ENCODE assay signal across 8 cellular contexts in genomic region chr5:173963867-173964429, GRCh38. TPM values are rescaled to one million over a fixed set of nuclear protein-coding genes. Genes with fewer than 3 reads are reported as not detected.
DNase-seq lines count a peak whose midpoint lies in the region; ATAC-seq and TF ChIP-seq lines count a peak whose summit lies in the region.

No MANE protein-coding gene starts in this region.

- H3K27me3 ChIP-seq in AG04450 (ENCODE audit: control insufficient read depth, insufficient read depth, low read length), result no peaks in the 10 kb centered on the region
- H3K27me3 ChIP-seq in adipocyte (replicated peaks; ENCODE audit: control insufficient read depth, insufficient read depth, low read length), result no peaks in the 10 kb centered on the region

- DNase-seq in AG04450 (ENCODE audit: low read depth, low spot score) (no peak), adipocyte (ENCODE audit: low read depth) (no peak), inferior parietal cortex (ENCODE audit: extremely low spot score) (peak; percentile 58), NOMO-1 treated with DMSO at 0.1 percent for 48 hours (lab: John Stamatoyannopoulos, UW; ENCODE audit: unreplicated experiment) (no peak)
- DNase-seq in Jurkat, Clone E6-1 (ENCODE audit: low read depth, low spot score), result peak; percentile 77
- no peak for DNase-seq in stimulated activated CD4-positive, alpha-beta T cell treated with anti-CD3 and anti-CD28 coated beads, Interleukin-15, amount 100 ng/mL, for 24 hours

- H3K4me3 ChIP-seq in AG04450 (ENCODE audit: low read depth, low read length), result no peak overlapping the region
- H3K4me3 ChIP-seq in Jurkat, Clone E6-1 (ENCODE audit: low read length), result no peak overlapping the region
- H3K4me3 ChIP-seq in adipocyte (ENCODE audit: low read length), result no peak overlapping the region

- POLR2A ChIA-PET in AG04450 (lab: Yijun Ruan, JAX), result interaction anchor here (1.0 to 1.4 kb wide), 3 partner anchors 9 to 348 kb away, joined by 3 to 5 read pairs (median 4); no protein-coding TSS in a partner anchor

- H3K4me1 ChIP-seq in adipocyte (ENCODE audit: control insufficient read depth, insufficient read depth, low read length), result peaks cover 9% of the 10 kb centered on the region

- peaks cover 10% of the 10 kb centered on the region for H3K36me3 ChIP-seq in adipocyte (ENCODE audit: control insufficient read depth, insufficient read depth, low read length, severe bottlenecking)

- peak overlapping the region; percentile 32 for H3K9ac ChIP-seq in adipocyte (ENCODE audit: low read length)

- H3K27ac ChIP-seq in AG04450 (ENCODE audit: low read depth, low read length), result peak overlapping the region; percentile 69

- TF ChIP-seq CTCF in AG04450 (IDR thresholded peaks at IDR 0.05; ENCODE audit: low read depth, low read length), result no peak

- CTCF ChIA-PET in AG04450 (lab: Charles Lee), result interaction anchor here (1.3 to 3.2 kb wide), 5 partner anchors 9 to 670 kb away, joined by 4 to 29 read pairs (median 8); partner anchors contain the start of gene BOD1

- ATAC-seq in GM21390 (IDR thresholded peaks at IDR 0.05; ENCODE audit: unreplicated experiment) (no peak), GM21526 (IDR thresholded peaks at IDR 0.05; ENCODE audit: low FRiP score, unreplicated experiment) (no peak)

- H3K9me3 ChIP-seq in AG04450 (ENCODE audit: control insufficient read depth, insufficient read depth, low read length), result no peaks in the 10 kb centered on the region
- H3K9me3 ChIP-seq in adipocyte (ENCODE audit: control insufficient read depth, low read length), result no peaks in the 10 kb centered on the region

RNA-seq across cellular contexts. Expression of gene C5orf47, which starts 25.0 kb away (rescaled TPM):
- not detected in 2 replicates for polyA plus RNA-seq in AG04450 (2011; rRNA removed)
- polyA minus RNA-seq in AG04450 (2011; rRNA and poly(A)+ RNA removed), result not detected in 2 replicates
- polyA plus RNA-seq in Jurkat, Clone E6-1 (2012; ENCODE audit: insufficient read depth, insufficient read length), result not detected

Comparison
In these comparisons a context has a peak if more than half of its experiments do, and no peak if none do; other contexts are left out.
1. DNase-seq: peak in Jurkat, Clone E6-1 (single experiment) and inferior parietal cortex (single experiment); none in AG04450 (single experiment), adipocyte (single experiment), NOMO-1 treated with DMSO at 0.1 percent for 48 hours (single experiment) and stimulated activated CD4-positive, alpha-beta T cell treated with anti-CD3 and anti-CD28 coated beads, Interleukin-15, amount 100 ng/mL, for 24 hours (single experiment).